ENCODE assay signal across 1 cellular context in the genomic region with DNA sequence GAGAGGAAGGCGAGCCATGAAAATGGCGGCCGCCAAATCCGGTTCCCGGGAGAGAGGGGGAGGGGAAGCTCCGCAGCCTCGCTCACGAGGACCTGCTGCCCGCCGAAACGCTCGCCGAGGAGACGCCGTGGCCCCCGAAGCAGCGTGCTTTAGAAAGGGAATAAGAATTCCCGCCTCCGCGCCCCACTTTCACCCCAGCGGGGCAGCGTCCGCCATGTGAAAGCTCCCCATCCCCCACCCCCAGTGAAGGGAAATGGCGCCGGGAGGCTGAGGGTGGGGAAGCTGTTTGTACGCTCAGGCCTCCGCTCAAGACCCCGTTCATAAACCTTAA.
TF ChIP-seq lines count a peak whose summit lies in the region.

No MANE protein-coding gene starts in this region.

TF ChIP-seq in HepG2, 621 proteins besides CTCF, POLR2A, EP300 and RAD21 (continued from another document and continues in another):
- TF ChIP-seq, protein P1, sequence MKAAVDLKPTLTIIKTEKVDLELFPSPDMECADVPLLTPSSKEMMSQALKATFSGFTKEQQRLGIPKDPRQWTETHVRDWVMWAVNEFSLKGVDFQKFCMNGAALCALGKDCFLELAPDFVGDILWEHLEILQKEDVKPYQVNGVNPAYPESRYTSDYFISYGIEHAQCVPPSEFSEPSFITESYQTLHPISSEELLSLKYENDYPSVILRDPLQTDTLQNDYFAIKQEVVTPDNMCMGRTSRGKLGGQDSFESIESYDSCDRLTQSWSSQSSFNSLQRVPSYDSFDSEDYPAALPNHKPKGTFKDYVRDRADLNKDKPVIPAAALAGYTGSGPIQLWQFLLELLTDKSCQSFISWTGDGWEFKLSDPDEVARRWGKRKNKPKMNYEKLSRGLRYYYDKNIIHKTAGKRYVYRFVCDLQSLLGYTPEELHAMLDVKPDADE (CRISPR knock-in tag; IDR thresholded peaks at IDR 0.05): no peak
- TF ChIP-seq, protein P2, sequence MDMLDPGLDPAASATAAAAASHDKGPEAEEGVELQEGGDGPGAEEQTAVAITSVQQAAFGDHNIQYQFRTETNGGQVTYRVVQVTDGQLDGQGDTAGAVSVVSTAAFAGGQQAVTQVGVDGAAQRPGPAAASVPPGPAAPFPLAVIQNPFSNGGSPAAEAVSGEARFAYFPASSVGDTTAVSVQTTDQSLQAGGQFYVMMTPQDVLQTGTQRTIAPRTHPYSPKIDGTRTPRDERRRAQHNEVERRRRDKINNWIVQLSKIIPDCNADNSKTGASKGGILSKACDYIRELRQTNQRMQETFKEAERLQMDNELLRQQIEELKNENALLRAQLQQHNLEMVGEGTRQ (IDR thresholded peaks at IDR 0.05; ENCODE audit: low read depth, low read length): no peak
- TF ChIP-seq, protein P2 (CRISPR knock-in tag; IDR thresholded peaks at IDR 0.05; ENCODE audit: borderline replicate concordance): no peak
- TF ChIP-seq ZNF792 (CRISPR knock-in tag; IDR thresholded peaks at IDR 0.05) (no peak), TBX3 (IDR thresholded peaks at IDR 0.05; ENCODE audit: borderline replicate concordance) (no peak), NCOA5 (CRISPR knock-in tag; IDR thresholded peaks at IDR 0.05) (no peak), STAT5B (CRISPR knock-in tag; IDR thresholded peaks at IDR 0.05) (no peak), PAF1 (CRISPR knock-in tag; IDR thresholded peaks at IDR 0.05) (no peak), FOXP1 (IDR thresholded peaks at IDR 0.05) (no peak), FOXP1 (CRISPR knock-in tag; IDR thresholded peaks at IDR 0.05) (0 out of 2 replicates have a peak, but pooled peaks have one; percentile 3), ZNF10 (CRISPR knock-in tag; IDR thresholded peaks at IDR 0.05; ENCODE audit: borderline replicate concordance, low read depth) (no peak), ARNT2 (CRISPR knock-in tag; IDR thresholded peaks at IDR 0.05; ENCODE audit: low read depth) (no peak), EZH2 (conservative IDR thresholded peaks at IDR 0.05; ENCODE audit: low read depth, low read length) (no peak), ZNF589 (CRISPR knock-in tag; conservative IDR thresholded peaks at IDR 0.05) (no peak), HOXA9 (CRISPR knock-in tag; IDR thresholded peaks at IDR 0.05; ENCODE audit: borderline replicate concordance) (0 out of 2 replicates have a peak, but pooled peaks have one; percentile 7), MIXL1 (CRISPR knock-in tag; IDR thresholded peaks at IDR 0.05) (no peak), HCFC1 (IDR thresholded peaks at IDR 0.05; ENCODE audit: low read depth, low read length) (no peak), GATA4 (IDR thresholded peaks at IDR 0.05; ENCODE audit: borderline replicate concordance, low read depth) (no peak)
- TF ChIP-seq, protein P3, sequence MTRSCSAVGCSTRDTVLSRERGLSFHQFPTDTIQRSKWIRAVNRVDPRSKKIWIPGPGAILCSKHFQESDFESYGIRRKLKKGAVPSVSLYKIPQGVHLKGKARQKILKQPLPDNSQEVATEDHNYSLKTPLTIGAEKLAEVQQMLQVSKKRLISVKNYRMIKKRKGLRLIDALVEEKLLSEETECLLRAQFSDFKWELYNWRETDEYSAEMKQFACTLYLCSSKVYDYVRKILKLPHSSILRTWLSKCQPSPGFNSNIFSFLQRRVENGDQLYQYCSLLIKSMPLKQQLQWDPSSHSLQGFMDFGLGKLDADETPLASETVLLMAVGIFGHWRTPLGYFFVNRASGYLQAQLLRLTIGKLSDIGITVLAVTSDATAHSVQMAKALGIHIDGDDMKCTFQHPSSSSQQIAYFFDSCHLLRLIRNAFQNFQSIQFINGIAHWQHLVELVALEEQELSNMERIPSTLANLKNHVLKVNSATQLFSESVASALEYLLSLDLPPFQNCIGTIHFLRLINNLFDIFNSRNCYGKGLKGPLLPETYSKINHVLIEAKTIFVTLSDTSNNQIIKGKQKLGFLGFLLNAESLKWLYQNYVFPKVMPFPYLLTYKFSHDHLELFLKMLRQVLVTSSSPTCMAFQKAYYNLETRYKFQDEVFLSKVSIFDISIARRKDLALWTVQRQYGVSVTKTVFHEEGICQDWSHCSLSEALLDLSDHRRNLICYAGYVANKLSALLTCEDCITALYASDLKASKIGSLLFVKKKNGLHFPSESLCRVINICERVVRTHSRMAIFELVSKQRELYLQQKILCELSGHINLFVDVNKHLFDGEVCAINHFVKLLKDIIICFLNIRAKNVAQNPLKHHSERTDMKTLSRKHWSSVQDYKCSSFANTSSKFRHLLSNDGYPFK (CRISPR knock-in tag; IDR thresholded peaks at IDR 0.05; ENCODE audit: borderline replicate concordance): peak; percentile 66; the same call in 1 of the 2 replicates
- TF ChIP-seq, protein P4, sequence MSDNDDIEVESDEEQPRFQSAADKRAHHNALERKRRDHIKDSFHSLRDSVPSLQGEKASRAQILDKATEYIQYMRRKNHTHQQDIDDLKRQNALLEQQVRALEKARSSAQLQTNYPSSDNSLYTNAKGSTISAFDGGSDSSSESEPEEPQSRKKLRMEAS (IDR thresholded peaks at IDR 0.05): no peak; the same call in 1 of the 2 replicates
- TF ChIP-seq, protein P5, sequence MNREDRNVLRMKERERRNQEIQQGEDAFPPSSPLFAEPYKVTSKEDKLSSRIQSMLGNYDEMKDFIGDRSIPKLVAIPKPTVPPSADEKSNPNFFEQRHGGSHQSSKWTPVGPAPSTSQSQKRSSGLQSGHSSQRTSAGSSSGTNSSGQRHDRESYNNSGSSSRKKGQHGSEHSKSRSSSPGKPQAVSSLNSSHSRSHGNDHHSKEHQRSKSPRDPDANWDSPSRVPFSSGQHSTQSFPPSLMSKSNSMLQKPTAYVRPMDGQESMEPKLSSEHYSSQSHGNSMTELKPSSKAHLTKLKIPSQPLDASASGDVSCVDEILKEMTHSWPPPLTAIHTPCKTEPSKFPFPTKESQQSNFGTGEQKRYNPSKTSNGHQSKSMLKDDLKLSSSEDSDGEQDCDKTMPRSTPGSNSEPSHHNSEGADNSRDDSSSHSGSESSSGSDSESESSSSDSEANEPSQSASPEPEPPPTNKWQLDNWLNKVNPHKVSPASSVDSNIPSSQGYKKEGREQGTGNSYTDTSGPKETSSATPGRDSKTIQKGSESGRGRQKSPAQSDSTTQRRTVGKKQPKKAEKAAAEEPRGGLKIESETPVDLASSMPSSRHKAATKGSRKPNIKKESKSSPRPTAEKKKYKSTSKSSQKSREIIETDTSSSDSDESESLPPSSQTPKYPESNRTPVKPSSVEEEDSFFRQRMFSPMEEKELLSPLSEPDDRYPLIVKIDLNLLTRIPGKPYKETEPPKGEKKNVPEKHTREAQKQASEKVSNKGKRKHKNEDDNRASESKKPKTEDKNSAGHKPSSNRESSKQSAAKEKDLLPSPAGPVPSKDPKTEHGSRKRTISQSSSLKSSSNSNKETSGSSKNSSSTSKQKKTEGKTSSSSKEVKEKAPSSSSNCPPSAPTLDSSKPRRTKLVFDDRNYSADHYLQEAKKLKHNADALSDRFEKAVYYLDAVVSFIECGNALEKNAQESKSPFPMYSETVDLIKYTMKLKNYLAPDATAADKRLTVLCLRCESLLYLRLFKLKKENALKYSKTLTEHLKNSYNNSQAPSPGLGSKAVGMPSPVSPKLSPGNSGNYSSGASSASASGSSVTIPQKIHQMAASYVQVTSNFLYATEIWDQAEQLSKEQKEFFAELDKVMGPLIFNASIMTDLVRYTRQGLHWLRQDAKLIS (CRISPR knock-in tag; IDR thresholded peaks at IDR 0.05): peak; percentile 33; the same call in 1 of the 2 replicates
- TF ChIP-seq, protein P6, sequence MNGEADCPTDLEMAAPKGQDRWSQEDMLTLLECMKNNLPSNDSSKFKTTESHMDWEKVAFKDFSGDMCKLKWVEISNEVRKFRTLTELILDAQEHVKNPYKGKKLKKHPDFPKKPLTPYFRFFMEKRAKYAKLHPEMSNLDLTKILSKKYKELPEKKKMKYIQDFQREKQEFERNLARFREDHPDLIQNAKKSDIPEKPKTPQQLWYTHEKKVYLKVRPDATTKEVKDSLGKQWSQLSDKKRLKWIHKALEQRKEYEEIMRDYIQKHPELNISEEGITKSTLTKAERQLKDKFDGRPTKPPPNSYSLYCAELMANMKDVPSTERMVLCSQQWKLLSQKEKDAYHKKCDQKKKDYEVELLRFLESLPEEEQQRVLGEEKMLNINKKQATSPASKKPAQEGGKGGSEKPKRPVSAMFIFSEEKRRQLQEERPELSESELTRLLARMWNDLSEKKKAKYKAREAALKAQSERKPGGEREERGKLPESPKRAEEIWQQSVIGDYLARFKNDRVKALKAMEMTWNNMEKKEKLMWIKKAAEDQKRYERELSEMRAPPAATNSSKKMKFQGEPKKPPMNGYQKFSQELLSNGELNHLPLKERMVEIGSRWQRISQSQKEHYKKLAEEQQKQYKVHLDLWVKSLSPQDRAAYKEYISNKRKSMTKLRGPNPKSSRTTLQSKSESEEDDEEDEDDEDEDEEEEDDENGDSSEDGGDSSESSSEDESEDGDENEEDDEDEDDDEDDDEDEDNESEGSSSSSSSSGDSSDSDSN (CRISPR knock-in tag; IDR thresholded peaks at IDR 0.05): no peak
- TF ChIP-seq, protein P7, sequence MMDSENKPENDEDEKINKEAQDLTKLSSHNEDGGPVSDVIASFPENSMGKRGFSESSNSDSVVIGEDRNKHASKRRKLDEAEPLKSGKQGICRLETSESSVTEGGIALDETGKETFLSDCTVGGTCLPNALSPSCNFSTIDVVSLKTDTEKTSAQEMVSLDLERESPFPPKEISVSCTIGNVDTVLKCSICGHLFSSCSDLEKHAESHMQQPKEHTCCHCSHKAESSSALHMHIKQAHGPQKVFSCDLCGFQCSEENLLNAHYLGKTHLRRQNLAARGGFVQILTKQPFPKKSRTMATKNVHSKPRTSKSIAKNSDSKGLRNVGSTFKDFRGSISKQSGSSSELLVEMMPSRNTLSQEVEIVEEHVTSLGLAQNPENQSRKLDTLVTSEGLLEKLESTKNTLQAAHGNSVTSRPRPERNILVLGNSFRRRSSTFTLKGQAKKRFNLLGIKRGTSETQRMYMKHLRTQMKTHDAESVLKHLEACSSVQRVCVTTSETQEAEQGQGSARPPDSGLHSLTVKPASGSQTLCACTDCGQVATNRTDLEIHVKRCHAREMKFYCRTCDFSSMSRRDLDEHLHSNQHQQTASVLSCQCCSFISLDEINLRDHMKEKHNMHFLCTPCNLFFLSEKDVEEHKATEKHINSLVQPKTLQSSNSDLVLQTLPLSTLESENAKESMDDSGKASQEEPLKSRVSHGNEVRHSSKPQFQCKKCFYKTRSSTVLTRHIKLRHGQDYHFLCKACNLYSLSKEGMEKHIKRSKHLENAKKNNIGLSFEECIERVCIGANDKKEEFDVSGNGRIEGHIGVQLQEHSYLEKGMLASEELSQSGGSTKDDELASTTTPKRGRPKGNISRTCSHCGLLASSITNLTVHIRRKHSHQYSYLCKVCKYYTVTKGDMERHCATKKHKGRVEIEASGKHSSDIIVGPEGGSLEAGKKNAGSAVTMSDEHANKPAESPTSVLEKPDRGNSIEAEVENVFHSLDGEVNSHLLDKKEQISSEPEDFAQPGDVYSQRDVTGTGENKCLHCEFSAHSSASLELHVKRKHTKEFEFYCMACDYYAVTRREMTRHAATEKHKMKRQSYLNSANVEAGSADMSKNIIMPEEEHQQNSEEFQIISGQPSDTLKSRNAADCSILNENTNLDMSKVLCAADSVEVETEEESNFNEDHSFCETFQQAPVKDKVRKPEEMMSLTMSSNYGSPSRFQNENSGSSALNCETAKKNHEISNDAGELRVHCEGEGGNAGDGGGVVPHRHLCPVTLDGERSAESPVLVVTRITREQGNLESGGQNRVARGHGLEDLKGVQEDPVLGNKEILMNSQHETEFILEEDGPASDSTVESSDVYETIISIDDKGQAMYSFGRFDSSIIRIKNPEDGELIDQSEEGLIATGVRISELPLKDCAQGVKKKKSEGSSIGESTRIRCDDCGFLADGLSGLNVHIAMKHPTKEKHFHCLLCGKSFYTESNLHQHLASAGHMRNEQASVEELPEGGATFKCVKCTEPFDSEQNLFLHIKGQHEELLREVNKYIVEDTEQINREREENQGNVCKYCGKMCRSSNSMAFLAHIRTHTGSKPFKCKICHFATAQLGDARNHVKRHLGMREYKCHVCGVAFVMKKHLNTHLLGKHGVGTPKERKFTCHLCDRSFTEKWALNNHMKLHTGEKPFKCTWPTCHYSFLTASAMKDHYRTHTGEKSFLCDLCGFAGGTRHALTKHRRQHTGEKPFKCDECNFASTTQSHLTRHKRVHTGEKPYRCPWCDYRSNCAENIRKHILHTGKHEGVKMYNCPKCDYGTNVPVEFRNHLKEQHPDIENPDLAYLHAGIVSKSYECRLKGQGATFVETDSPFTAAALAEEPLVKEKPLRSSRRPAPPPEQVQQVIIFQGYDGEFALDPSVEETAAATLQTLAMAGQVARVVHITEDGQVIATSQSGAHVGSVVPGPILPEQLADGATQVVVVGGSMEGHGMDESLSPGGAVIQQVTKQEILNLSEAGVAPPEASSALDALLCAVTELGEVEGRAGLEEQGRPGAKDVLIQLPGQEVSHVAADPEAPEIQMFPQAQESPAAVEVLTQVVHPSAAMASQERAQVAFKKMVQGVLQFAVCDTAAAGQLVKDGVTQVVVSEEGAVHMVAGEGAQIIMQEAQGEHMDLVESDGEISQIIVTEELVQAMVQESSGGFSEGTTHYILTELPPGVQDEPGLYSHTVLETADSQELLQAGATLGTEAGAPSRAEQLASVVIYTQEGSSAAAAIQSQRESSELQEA (CRISPR knock-in tag; IDR thresholded peaks at IDR 0.05; ENCODE audit: not compliant biosample characterization): peak; percentile 42
- TF ChIP-seq, protein P8, sequence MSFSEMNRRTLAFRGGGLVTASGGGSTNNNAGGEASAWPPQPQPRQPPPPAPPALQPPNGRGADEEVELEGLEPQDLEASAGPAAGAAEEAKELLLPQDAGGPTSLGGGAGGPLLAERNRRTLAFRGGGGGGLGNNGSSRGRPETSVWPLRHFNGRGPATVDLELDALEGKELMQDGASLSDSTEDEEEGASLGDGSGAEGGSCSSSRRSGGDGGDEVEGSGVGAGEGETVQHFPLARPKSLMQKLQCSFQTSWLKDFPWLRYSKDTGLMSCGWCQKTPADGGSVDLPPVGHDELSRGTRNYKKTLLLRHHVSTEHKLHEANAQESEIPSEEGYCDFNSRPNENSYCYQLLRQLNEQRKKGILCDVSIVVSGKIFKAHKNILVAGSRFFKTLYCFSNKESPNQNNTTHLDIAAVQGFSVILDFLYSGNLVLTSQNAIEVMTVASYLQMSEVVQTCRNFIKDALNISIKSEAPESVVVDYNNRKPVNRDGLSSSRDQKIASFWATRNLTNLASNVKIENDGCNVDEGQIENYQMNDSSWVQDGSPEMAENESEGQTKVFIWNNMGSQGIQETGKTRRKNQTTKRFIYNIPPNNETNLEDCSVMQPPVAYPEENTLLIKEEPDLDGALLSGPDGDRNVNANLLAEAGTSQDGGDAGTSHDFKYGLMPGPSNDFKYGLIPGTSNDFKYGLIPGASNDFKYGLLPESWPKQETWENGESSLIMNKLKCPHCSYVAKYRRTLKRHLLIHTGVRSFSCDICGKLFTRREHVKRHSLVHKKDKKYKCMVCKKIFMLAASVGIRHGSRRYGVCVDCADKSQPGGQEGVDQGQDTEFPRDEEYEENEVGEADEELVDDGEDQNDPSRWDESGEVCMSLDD (CRISPR knock-in tag; IDR thresholded peaks at IDR 0.05; ENCODE audit: borderline replicate concordance): no peak
- TF ChIP-seq, protein P9, sequence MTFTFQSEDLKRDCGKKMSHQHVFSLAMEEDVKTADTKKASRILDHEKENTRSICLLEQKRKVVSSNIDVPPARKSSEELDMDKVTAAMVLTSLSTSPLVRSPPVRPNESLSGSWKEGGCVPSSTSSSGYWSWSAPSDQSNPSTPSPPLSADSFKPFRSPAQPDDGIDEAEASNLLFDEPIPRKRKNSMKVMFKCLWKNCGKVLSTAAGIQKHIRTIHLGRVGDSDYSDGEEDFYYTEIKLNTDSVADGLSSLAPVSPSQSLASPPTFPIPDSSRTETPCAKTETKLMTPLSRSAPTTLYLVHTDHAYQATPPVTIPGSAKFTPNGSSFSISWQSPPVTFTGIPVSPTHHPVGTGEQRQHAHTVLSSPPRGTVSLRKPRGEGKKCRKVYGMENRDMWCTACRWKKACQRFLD (CRISPR knock-in tag; IDR thresholded peaks at IDR 0.05; ENCODE audit: borderline replicate concordance): no peak
